In the genomic region with DNA sequence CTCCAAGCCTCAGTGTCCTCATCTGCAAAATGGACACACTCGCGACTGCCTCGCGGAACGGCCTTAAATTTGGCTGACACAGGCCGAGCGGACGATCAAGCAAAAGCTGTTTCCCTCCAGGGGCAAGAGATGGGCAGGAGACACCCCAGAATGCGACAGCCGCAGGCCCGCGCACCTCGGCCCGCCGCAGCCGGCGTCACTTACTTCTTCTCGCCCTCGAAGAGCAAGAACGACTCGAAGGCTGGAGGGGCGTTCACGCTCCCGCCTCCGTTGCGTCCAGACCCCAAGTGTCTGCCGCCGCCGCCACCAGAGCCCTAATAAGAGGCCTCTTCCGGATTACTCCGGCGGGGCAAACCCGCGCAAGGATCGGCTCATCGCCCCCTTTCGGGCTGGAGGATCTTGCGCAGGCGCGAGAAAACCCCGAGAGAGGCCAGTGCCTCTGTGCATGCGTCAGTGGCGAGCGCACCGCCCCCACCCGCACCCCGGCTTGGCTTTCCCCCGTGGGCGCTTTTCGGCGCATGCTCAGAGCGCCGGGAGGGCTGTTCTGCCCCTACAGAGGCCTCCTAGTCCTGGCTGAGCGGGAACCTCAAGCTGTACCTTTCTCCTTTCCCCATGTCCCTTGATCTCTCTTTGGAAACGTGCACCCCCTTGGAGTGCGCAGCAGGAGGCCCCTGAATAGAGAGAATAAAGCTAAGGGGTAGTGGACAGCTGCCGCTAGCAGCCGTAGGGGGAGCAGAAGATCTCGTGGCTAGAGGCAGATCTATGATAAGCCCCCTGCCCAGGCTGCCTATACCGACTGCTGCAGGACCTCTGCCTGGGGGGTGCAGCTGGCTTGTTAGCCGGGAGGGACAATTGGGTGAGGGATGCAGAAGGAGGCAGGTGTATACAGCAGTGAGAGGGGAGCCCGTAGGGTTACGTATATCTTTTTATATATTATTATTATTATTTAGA, we compare ENCODE assay signal across 1 cellular context.
TF ChIP-seq lines count a peak whose summit lies in the region.
"Not testable (repeated sequence)": the region's sequence is repeated elsewhere in the genome, so short reads cannot be mapped to it uniquely, and the experiment has no call there.

No MANE protein-coding gene starts in this region.

TF ChIP-seq in HepG2, 621 proteins besides CTCF, POLR2A, EP300 and RAD21 (continued from another document):
- TF ChIP-seq, protein P1, sequence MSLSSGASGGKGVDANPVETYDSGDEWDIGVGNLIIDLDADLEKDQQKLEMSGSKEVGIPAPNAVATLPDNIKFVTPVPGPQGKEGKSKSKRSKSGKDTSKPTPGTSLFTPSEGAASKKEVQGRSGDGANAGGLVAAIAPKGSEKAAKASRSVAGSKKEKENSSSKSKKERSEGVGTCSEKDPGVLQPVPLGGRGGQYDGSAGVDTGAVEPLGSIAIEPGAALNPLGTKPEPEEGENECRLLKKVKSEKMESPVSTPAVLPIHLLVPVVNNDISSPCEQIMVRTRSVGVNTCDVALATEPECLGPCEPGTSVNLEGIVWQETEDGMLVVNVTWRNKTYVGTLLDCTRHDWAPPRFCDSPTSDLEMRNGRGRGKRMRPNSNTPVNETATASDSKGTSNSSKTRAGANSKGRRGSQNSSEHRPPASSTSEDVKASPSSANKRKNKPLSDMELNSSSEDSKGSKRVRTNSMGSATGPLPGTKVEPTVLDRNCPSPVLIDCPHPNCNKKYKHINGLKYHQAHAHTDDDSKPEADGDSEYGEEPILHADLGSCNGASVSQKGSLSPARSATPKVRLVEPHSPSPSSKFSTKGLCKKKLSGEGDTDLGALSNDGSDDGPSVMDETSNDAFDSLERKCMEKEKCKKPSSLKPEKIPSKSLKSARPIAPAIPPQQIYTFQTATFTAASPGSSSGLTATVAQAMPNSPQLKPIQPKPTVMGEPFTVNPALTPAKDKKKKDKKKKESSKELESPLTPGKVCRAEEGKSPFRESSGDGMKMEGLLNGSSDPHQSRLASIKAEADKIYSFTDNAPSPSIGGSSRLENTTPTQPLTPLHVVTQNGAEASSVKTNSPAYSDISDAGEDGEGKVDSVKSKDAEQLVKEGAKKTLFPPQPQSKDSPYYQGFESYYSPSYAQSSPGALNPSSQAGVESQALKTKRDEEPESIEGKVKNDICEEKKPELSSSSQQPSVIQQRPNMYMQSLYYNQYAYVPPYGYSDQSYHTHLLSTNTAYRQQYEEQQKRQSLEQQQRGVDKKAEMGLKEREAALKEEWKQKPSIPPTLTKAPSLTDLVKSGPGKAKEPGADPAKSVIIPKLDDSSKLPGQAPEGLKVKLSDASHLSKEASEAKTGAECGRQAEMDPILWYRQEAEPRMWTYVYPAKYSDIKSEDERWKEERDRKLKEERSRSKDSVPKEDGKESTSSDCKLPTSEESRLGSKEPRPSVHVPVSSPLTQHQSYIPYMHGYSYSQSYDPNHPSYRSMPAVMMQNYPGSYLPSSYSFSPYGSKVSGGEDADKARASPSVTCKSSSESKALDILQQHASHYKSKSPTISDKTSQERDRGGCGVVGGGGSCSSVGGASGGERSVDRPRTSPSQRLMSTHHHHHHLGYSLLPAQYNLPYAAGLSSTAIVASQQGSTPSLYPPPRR (CRISPR knock-in tag; IDR thresholded peaks at IDR 0.05; ENCODE audit: borderline replicate concordance), result 0 out of 2 replicates have a peak, but pooled peaks have one; percentile 40
- TF ChIP-seq, protein P2, sequence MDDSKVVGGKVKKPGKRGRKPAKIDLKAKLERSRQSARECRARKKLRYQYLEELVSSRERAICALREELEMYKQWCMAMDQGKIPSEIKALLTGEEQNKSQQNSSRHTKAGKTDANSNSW (CRISPR knock-in tag; IDR thresholded peaks at IDR 0.05; ENCODE audit: borderline replicate concordance), result 0 out of 2 replicates have a peak, but pooled peaks have one; percentile 39
- TF ChIP-seq ZIK1 (CRISPR knock-in tag; IDR thresholded peaks at IDR 0.05; ENCODE audit: borderline replicate concordance, low read depth), result peak; percentile 86; the same call in 1 of the 2 replicates
- not testable (repeated sequence) for TF ChIP-seq SP1, NONO (IDR thresholded peaks at IDR 0.05)
- peak; percentile 38 for TF ChIP-seq SP1 (CRISPR knock-in tag; IDR thresholded peaks at IDR 0.05)
- peak; percentile 70; the same call in 1 of the 2 replicates for TF ChIP-seq ZNF782 (CRISPR knock-in tag; IDR thresholded peaks at IDR 0.05; ENCODE audit: borderline replicate concordance)
- TF ChIP-seq, protein P3, sequence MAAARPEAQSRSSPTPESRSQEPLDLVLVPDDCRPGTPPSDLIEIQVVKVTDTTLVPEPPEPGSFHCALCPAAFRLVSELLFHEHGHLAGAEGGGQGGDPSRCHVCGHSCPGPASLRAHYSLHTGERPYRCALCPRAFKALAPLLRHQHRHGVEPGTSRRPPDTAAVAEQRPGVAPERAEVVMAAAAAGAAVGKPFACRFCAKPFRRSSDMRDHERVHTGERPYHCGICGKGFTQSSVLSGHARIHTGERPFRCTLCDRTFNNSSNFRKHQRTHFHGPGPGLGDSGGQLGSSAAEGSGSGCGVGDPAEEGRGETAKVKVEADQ (CRISPR knock-in tag; IDR thresholded peaks at IDR 0.05; ENCODE audit: borderline replicate concordance), result peak; percentile 60; the same call in 1 of the 2 replicates
- TF ChIP-seq ZNF766 (CRISPR knock-in tag; IDR thresholded peaks at IDR 0.05; ENCODE audit: borderline replicate concordance), result 0 out of 2 replicates have a peak, but pooled peaks have one; percentile 19
- TF ChIP-seq ISL2 (CRISPR knock-in tag; IDR thresholded peaks at IDR 0.05), result peak; percentile 75
- TF ChIP-seq PITX1 (CRISPR knock-in tag; IDR thresholded peaks at IDR 0.05), result peak; percentile 59; the same call in 1 of the 2 replicates
- peak; percentile 72; the same call in 1 of the 2 replicates for TF ChIP-seq ZNF205 (CRISPR knock-in tag; IDR thresholded peaks at IDR 0.05)
- TF ChIP-seq ATF7-NPFF (CRISPR knock-in tag; IDR thresholded peaks at IDR 0.05; ENCODE audit: low read depth), result peak; percentile 73
- peak; percentile 56; the same call in 1 of the 2 replicates for TF ChIP-seq ZNF547 (CRISPR knock-in tag; IDR thresholded peaks at IDR 0.05)
- TF ChIP-seq, protein P4, sequence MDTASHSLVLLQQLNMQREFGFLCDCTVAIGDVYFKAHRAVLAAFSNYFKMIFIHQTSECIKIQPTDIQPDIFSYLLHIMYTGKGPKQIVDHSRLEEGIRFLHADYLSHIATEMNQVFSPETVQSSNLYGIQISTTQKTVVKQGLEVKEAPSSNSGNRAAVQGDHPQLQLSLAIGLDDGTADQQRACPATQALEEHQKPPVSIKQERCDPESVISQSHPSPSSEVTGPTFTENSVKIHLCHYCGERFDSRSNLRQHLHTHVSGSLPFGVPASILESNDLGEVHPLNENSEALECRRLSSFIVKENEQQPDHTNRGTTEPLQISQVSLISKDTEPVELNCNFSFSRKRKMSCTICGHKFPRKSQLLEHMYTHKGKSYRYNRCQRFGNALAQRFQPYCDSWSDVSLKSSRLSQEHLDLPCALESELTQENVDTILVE (CRISPR knock-in tag; IDR thresholded peaks at IDR 0.05), result peak; percentile 88
- TF ChIP-seq SKI (IDR thresholded peaks at IDR 0.05; ENCODE audit: partially characterized antibody), result peak; percentile 78
- peak; percentile 76 for TF ChIP-seq SALL1 (CRISPR knock-in tag; IDR thresholded peaks at IDR 0.05)
- TF ChIP-seq SPEN (CRISPR knock-in tag; IDR thresholded peaks at IDR 0.05; ENCODE audit: low read depth), result peak; percentile 89
- peak; percentile 63; the same call in 1 of the 2 replicates for TF ChIP-seq ELF3 (CRISPR knock-in tag; IDR thresholded peaks at IDR 0.05)
- TF ChIP-seq MEF2D (CRISPR knock-in tag; IDR thresholded peaks at IDR 0.05), result peak; percentile 60; the same call in 1 of the 2 replicates
- TF ChIP-seq NONO (CRISPR knock-in tag; conservative IDR thresholded peaks at IDR 0.05), result peak; percentile 76
- TF ChIP-seq, protein P5, sequence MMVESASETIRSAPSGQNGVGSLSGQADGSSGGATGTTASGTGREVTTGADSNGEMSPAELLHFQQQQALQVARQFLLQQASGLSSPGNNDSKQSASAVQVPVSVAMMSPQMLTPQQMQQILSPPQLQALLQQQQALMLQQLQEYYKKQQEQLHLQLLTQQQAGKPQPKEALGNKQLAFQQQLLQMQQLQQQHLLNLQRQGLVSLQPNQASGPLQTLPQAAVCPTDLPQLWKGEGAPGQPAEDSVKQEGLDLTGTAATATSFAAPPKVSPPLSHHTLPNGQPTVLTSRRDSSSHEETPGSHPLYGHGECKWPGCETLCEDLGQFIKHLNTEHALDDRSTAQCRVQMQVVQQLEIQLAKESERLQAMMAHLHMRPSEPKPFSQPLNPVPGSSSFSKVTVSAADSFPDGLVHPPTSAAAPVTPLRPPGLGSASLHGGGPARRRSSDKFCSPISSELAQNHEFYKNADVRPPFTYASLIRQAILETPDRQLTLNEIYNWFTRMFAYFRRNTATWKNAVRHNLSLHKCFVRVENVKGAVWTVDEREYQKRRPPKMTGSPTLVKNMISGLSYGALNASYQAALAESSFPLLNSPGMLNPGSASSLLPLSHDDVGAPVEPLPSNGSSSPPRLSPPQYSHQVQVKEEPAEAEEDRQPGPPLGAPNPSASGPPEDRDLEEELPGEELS (CRISPR knock-in tag; IDR thresholded peaks at IDR 0.05), result peak; percentile 43
- TF ChIP-seq, protein P6, sequence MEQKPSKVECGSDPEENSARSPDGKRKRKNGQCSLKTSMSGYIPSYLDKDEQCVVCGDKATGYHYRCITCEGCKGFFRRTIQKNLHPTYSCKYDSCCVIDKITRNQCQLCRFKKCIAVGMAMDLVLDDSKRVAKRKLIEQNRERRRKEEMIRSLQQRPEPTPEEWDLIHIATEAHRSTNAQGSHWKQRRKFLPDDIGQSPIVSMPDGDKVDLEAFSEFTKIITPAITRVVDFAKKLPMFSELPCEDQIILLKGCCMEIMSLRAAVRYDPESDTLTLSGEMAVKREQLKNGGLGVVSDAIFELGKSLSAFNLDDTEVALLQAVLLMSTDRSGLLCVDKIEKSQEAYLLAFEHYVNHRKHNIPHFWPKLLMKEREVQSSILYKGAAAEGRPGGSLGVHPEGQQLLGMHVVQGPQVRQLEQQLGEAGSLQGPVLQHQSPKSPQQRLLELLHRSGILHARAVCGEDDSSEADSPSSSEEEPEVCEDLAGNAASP (CRISPR knock-in tag; IDR thresholded peaks at IDR 0.05; ENCODE audit: borderline replicate concordance), result peak; percentile 59; the same call in 1 of the 2 replicates
- 0 out of 2 replicates have a peak, but pooled peaks have one; percentile 48 for TF ChIP-seq SATB2 (CRISPR knock-in tag; IDR thresholded peaks at IDR 0.05)
- peak; percentile 93 for TF ChIP-seq YEATS2 (CRISPR knock-in tag; IDR thresholded peaks at IDR 0.05; ENCODE audit: borderline replicate concordance)
